17 cellular contexts compared by ENCODE assay signal in the genomic region with DNA sequence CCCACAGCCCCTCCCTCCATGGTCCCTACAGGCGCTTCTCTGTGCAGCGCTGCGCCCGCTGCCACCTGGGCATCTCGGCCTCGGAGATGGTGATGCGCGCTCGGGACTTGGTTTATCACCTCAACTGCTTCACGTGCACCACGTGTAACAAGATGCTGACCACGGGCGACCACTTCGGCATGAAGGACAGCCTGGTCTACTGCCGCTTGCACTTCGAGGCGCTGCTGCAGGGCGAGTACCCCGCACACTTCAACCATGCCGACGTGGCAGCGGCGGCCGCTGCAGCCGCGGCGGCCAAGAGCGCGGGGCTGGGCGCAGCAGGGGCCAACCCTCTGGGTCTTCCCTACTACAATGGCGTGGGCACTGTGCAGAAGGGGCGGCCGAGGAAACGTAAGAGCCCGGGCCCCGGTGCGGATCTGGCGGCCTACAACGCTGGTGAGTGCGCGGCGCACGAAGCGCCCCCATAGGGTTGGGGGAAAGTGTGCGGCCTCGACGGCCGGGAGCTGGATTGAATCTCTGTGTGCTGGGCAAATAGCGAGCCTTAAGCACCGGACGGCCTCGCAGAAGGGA. TPM values are rescaled to one million over a fixed set of nuclear protein-coding genes. Genes with fewer than 3 reads are reported as not detected.
DNase-seq lines count a peak whose midpoint lies in the region; ATAC-seq lines count a peak whose summit lies in the region.
"Had no signal": no experiment of that assay in that cellular context is flagged by ENCODE, and none has a peak within 500 bp of the region (broad histone marks: within the 10 kb centered on the region; RNA-seq: fewer than 3 reads in every experiment).

No MANE protein-coding gene starts in this region.

- peaks cover 89% of the 10 kb centered on the region for H3K27me3 Mint-ChIP-seq in dendritic cell treated with granulocyte-macrophage colony-stimulating factor and Interleukin-4, amounts not matched to agents 40 ng/mL and 50 ng/mL, for 4 days
- H3K27me3 Mint-ChIP-seq in natural killer cell treated with Interleukin-12 subunit alpha and Interleukin-12 subunit beta and Interleukin-15 and Interleukin-18, amount 100 ng/mL, for 72 hours = peaks cover 35 to 44% of the 10 kb centered on the region in 2 donors

- peak overlapping the region; percentile 64 for H3K27ac Mint-ChIP-seq in dendritic cell treated with granulocyte-macrophage colony-stimulating factor and Interleukin-4, amounts not matched to agents 40 ng/mL and 50 ng/mL, for 4 days
- H3K27ac Mint-ChIP-seq in natural killer cell treated with Interleukin-12 subunit alpha and Interleukin-12 subunit beta and Interleukin-15 and Interleukin-18, amount 100 ng/mL, for 72 hours = no peak overlapping the region
- H3K27ac Mint-ChIP-seq: activated naive CD8-positive, alpha-beta T cell had no signal

- H3K4me1 Mint-ChIP-seq in dendritic cell treated with granulocyte-macrophage colony-stimulating factor and Interleukin-4, amounts not matched to agents 40 ng/mL and 50 ng/mL, for 4 days (ENCODE audit: low read depth) = peaks cover 60% of the 10 kb centered on the region
- H3K4me1 Mint-ChIP-seq in natural killer cell treated with Interleukin-12 subunit alpha and Interleukin-12 subunit beta and Interleukin-15 and Interleukin-18, amount 100 ng/mL, for 72 hours (ENCODE audit: low read depth in 2 of 2) = peaks cover 22% of the 10 kb centered on the region in 2 donors

- intact Hi-C loops in dendritic cell treated with granulocyte-macrophage colony-stimulating factor and Interleukin-4, amounts not matched to agents 40 ng/mL and 50 ng/mL, for 4 days (cut with micrococcal nuclease) = loop anchor here (10.0 kb wide), 1 partner anchor 180 kb away; no protein-coding TSS in a partner anchor

- no peak overlapping the region for H3K9ac ChIP-seq in HUES6 (ENCODE audit: low read length)

- H3K4me1 ChIP-seq in HUES6 (ENCODE audit: control insufficient read depth, insufficient read depth, low read length) = peaks cover 45% of the 10 kb centered on the region

- no peak for ATAC-seq in natural killer cell treated with Interleukin-12 subunit alpha and Interleukin-12 subunit beta and Interleukin-15 and Interleukin-18, amount 100 ng/mL, for 72 hours
- no peak for ATAC-seq in HG02763 (IDR thresholded peaks at IDR 0.05; ENCODE audit: unreplicated experiment)
- ATAC-seq in HG02678 (IDR thresholded peaks at IDR 0.05; ENCODE audit: unreplicated experiment) = no peak
- ATAC-seq in HG03280 (IDR thresholded peaks at IDR 0.05; ENCODE audit: unreplicated experiment) = no peak
- ATAC-seq in GM21390 (IDR thresholded peaks at IDR 0.05; ENCODE audit: unreplicated experiment) = no peak
- ATAC-seq: HCT116 had no signal

- no peak overlapping the region for H3K27ac ChIP-seq in HUES6 (ENCODE audit: low read depth, low read length)
- H3K27ac ChIP-seq: C4-2B, HL-60 had no signal

- peak overlapping the region; percentile 45 for H3K4me3 ChIP-seq in HUES6 (ENCODE audit: low read depth, low read length)

- H3K9me3 Mint-ChIP-seq in dendritic cell treated with granulocyte-macrophage colony-stimulating factor and Interleukin-4, amounts not matched to agents 40 ng/mL and 50 ng/mL, for 4 days = no peaks in the 10 kb centered on the region
- H3K9me3 Mint-ChIP-seq in natural killer cell treated with Interleukin-12 subunit alpha and Interleukin-12 subunit beta and Interleukin-15 and Interleukin-18, amount 100 ng/mL, for 72 hours = no peaks in the 10 kb centered on the region

- H3K36me3 Mint-ChIP-seq in dendritic cell treated with granulocyte-macrophage colony-stimulating factor and Interleukin-4, amounts not matched to agents 40 ng/mL and 50 ng/mL, for 4 days (ENCODE audit: low read depth) = no peaks in the 10 kb centered on the region
- H3K36me3 Mint-ChIP-seq in natural killer cell treated with Interleukin-12 subunit alpha and Interleukin-12 subunit beta and Interleukin-15 and Interleukin-18, amount 100 ng/mL, for 72 hours = peaks cover 16% of the 10 kb centered on the region
- H3K36me3 Mint-ChIP-seq: activated naive CD8-positive, alpha-beta T cell had no signal

- no peak overlapping the region for H3K4me3 Mint-ChIP-seq in dendritic cell treated with granulocyte-macrophage colony-stimulating factor and Interleukin-4, amounts not matched to agents 40 ng/mL and 50 ng/mL, for 4 days
- H3K4me3 Mint-ChIP-seq in natural killer cell treated with Interleukin-12 subunit alpha and Interleukin-12 subunit beta and Interleukin-15 and Interleukin-18, amount 100 ng/mL, for 72 hours = peak overlapping the region; percentile 52

- peaks cover 100% of the 10 kb centered on the region for H3K27me3 ChIP-seq in HUES6 (ENCODE audit: control insufficient read depth, insufficient read depth, low read length)

- H3K36me3 ChIP-seq in HUES6 (ENCODE audit: control insufficient read depth, insufficient read depth, low read length) = no peaks in the 10 kb centered on the region

- peak; percentile 64 for DNase-seq in ELF-1 (ENCODE audit: low read depth, low spot score)
- peak; percentile 34 for DNase-seq in natural killer cell treated with Interleukin-12 subunit alpha and Interleukin-12 subunit beta and Interleukin-15 and Interleukin-18, amount 100 ng/mL, for 72 hours (ENCODE audit: low spot score)
- DNase-seq: NCI-H1694; stimulated activated CD4-positive, alpha-beta T cell treated with anti-CD3 and anti-CD28 coated beads, Interleukin-12 subunit alpha, Interleukin-12 subunit beta, amount 100 ng/mL, for 4 hours had no signal

- no peaks in the 10 kb centered on the region for H3K9me3 ChIP-seq in HUES6 (ENCODE audit: control insufficient read depth, insufficient read depth, low read depth, low read length)

RNA-seq across cellular contexts. Expression of a gene that starts 3.6 kb away (rescaled TPM):
- not detected for total RNA-seq in natural killer cell treated with Interleukin-12 subunit alpha and Interleukin-12 subunit beta and Interleukin-15 and Interleukin-18, amount 100 ng/mL, for 72 hours
- total RNA-seq: OCI-LY7, SK-MEL-5, subcutaneous adipose tissue had no signal
